Comparison of ENCODE assay signal across 15 cellular contexts in genomic region chr7:139931190-139932007, GRCh38.
"Had no signal": no experiment of that assay in that cellular context is flagged by ENCODE, and none has a peak within 500 bp of the region (broad histone marks: within the 10 kb centered on the region; RNA-seq: fewer than 3 reads in every experiment).

No MANE protein-coding gene starts in this region.

- H3K36me3 Mint-ChIP-seq: activated naive CD8-positive, alpha-beta T cell treated with anti-CD3 and anti-CD28 coated beads, Interleukin-2, amount 10 ng/mL, durations not matched to agents 7 days and 5 days; type B pancreatic cell had no signal

- H3K4me3 Mint-ChIP-seq: activated naive CD8-positive, alpha-beta T cell treated with anti-CD3 and anti-CD28 coated beads, Interleukin-2, amount 10 ng/mL, durations not matched to agents 7 days and 5 days; type B pancreatic cell had no signal

- H3K27me3 Mint-ChIP-seq: type B pancreatic cell had no signal

- DNase-seq: activated CD4-positive, CD25-positive, alpha-beta regulatory T cell; activated naive CD8-positive, alpha-beta T cell treated with anti-CD3 and anti-CD28 coated beads, Interleukin-2, amount 10 ng/mL, durations not matched to agents 7 days and 5 days; body of pancreas; dermis blood vessel endothelial cell; effector memory CD4-positive, alpha-beta T cell; esophagus squamous epithelium; heart right ventricle; left ventricle myocardium superior; right cardiac atrium; SHP77; SK-N-SH; stomach; T1000 had no signal

- H3K9me3 Mint-ChIP-seq: activated naive CD8-positive, alpha-beta T cell treated with anti-CD3 and anti-CD28 coated beads, Interleukin-2, amount 10 ng/mL, durations not matched to agents 7 days and 5 days; type B pancreatic cell had no signal

- H3K27ac Mint-ChIP-seq: activated naive CD8-positive, alpha-beta T cell treated with anti-CD3 and anti-CD28 coated beads, Interleukin-2, amount 10 ng/mL, durations not matched to agents 7 days and 5 days; activated T-helper 2 cell treated with anti-CD3 and anti-CD28 coated beads, Interferon-gamma antibody, Interleukin-2, Interleukin-4, amounts not matched to agents 10 μg/mL and 5 μg/mL and 100 μg/mL, durations not matched to agents 14 hours and 24 hours and 36 hours; type B pancreatic cell had no signal

- ATAC-seq: body of pancreas, heart right ventricle, left ventricle myocardium superior had no signal
